In the genomic region with DNA sequence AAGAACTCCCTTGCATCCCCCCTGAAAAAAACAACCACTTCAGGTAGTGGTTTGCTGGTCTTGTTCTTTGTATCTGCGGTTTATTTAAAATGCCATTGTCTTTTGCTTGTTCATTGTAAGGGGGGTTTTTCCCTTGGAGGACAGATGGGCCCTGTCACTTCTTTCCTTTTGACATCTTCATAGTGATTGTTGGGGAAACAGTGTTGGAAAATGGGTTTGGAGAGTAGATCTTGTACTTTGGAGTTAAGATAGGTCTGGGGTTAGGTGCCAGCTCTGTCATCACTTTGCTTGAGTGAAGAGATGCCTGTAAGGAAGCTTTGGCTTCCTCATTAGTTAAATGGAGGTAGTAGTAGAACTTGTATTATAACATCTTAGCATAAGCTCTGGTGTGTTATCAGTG, we compare ENCODE assay signal across 16 cellular contexts.
A peak's percentile ranks its signal among the peaks of the same experiment; 100 is the strongest.
DNase-seq lines count a peak whose midpoint lies in the region; ATAC-seq and TF ChIP-seq lines count a peak whose summit lies in the region.
"Had no signal": no experiment of that assay in that cellular context is flagged by ENCODE, and none has a peak within 500 bp of the region (broad histone marks: within the 10 kb centered on the region; RNA-seq: fewer than 3 reads in every experiment).

No MANE protein-coding gene starts in this region.

- H3K27ac Mint-ChIP-seq in natural killer cell: peak overlapping the region; percentile 24 to 69
- H3K27ac Mint-ChIP-seq in natural killer cell treated with Interleukin-12 subunit alpha and Interleukin-12 subunit beta and Interleukin-15 and Interleukin-18, amount 100 ng/mL, for 72 hours: peak overlapping the region in 1 of 2 donors; percentile 18
- peak overlapping the region; percentile 32 for H3K27ac Mint-ChIP-seq in dendritic cell treated with granulocyte-macrophage colony-stimulating factor and Interleukin-4, amounts not matched to agents 40 ng/mL and 50 ng/mL, for 4 days
- H3K27ac Mint-ChIP-seq in naive B cell: peak overlapping the region in 5 of 6 donors; percentile 5 to 48 (median 10)
- H3K27ac Mint-ChIP-seq: CD8-positive, alpha-beta T cell; HFFc6 had no signal

- H3K4me1 Mint-ChIP-seq in natural killer cell (peaks cover 66 to 74% of the 10 kb centered on the region in 2 donors), naive B cell (peaks cover 48 to 57% (median 50%) of the 10 kb centered on the region in 3 donors)
- H3K4me1 Mint-ChIP-seq in natural killer cell treated with Interleukin-12 subunit alpha and Interleukin-12 subunit beta and Interleukin-15 and Interleukin-18, amount 100 ng/mL, for 72 hours (ENCODE audit: low read depth in 2 of 2): peaks cover 43 to 52% of the 10 kb centered on the region in 2 donors
- H3K4me1 Mint-ChIP-seq in dendritic cell treated with granulocyte-macrophage colony-stimulating factor and Interleukin-4, amounts not matched to agents 40 ng/mL and 50 ng/mL, for 4 days (ENCODE audit: low read depth): peaks cover 37% of the 10 kb centered on the region

- no peaks in the 10 kb centered on the region for H3K9me3 Mint-ChIP-seq in natural killer cell
- no peaks in the 10 kb centered on the region for H3K9me3 Mint-ChIP-seq in natural killer cell treated with Interleukin-12 subunit alpha and Interleukin-12 subunit beta and Interleukin-15 and Interleukin-18, amount 100 ng/mL, for 72 hours
- peaks cover 1% of the 10 kb centered on the region for H3K9me3 Mint-ChIP-seq in dendritic cell treated with granulocyte-macrophage colony-stimulating factor and Interleukin-4, amounts not matched to agents 40 ng/mL and 50 ng/mL, for 4 days
- H3K9me3 Mint-ChIP-seq in naive B cell: peaks cover 0 to 4% (median 2%) of the 10 kb centered on the region in 7 donors
- H3K9me3 Mint-ChIP-seq: CD8-positive, alpha-beta T cell had no signal

- no peak for DNase-seq in natural killer cell
- DNase-seq in natural killer cell treated with Interleukin-12 subunit alpha and Interleukin-12 subunit beta and Interleukin-15 and Interleukin-18, amount 100 ng/mL, for 72 hours (ENCODE audit: low spot score): no peak
- no peak for DNase-seq in naive B cell
- DNase-seq in DMS153 treated with DMSO at 0.1 percent for 48 hours (lab: John Stamatoyannopoulos, UW; ENCODE audit: unreplicated experiment): no peak
- DNase-seq in NOMO-1 (lab: John Stamatoyannopoulos, UW; ENCODE audit: unreplicated experiment in 2 of 2): no peak
- DNase-seq: CD8-positive, alpha-beta T cell; DND-41; GDM1; HFFc6; KG1; NCI-H1436; NCI-H2029; NCI-H2171; NCI-H82 had no signal

- peaks cover 3% of the 10 kb centered on the region for H3K36me3 Mint-ChIP-seq in natural killer cell
- peaks cover 7% of the 10 kb centered on the region for H3K36me3 Mint-ChIP-seq in natural killer cell treated with Interleukin-12 subunit alpha and Interleukin-12 subunit beta and Interleukin-15 and Interleukin-18, amount 100 ng/mL, for 72 hours
- peaks cover 39% of the 10 kb centered on the region for H3K36me3 Mint-ChIP-seq in dendritic cell treated with granulocyte-macrophage colony-stimulating factor and Interleukin-4, amounts not matched to agents 40 ng/mL and 50 ng/mL, for 4 days (ENCODE audit: low read depth)
- peaks cover 10 to 46% of the 10 kb centered on the region in 2 donors for H3K36me3 Mint-ChIP-seq in naive B cell

- H3K4me3 Mint-ChIP-seq in natural killer cell (no peak overlapping the region), naive B cell (no peak overlapping the region)
- no peak overlapping the region for H3K4me3 Mint-ChIP-seq in natural killer cell treated with Interleukin-12 subunit alpha and Interleukin-12 subunit beta and Interleukin-15 and Interleukin-18, amount 100 ng/mL, for 72 hours
- no peak overlapping the region for H3K4me3 Mint-ChIP-seq in dendritic cell treated with granulocyte-macrophage colony-stimulating factor and Interleukin-4, amounts not matched to agents 40 ng/mL and 50 ng/mL, for 4 days
- H3K4me3 Mint-ChIP-seq: CD8-positive, alpha-beta T cell; HFFc6 had no signal

- ATAC-seq in natural killer cell: no peak
- no peak for ATAC-seq in natural killer cell treated with Interleukin-12 subunit alpha and Interleukin-12 subunit beta and Interleukin-15 and Interleukin-18, amount 100 ng/mL, for 72 hours
- no peak for ATAC-seq in naive B cell (ENCODE audit: low read depth in 2 of 2)
- ATAC-seq in GM21381 (IDR thresholded peaks at IDR 0.05; ENCODE audit: unreplicated experiment): no peak
- ATAC-seq: CD8-positive, alpha-beta T cell had no signal

- H3K27me3 Mint-ChIP-seq in natural killer cell (ENCODE audit: low read depth in 2 of 2) (peaks cover 0 to 3% of the 10 kb centered on the region in 2 donors), naive B cell (no peaks in the 10 kb centered on the region)
- H3K27me3 Mint-ChIP-seq in natural killer cell treated with Interleukin-12 subunit alpha and Interleukin-12 subunit beta and Interleukin-15 and Interleukin-18, amount 100 ng/mL, for 72 hours: no peaks in the 10 kb centered on the region
- H3K27me3 Mint-ChIP-seq in dendritic cell treated with granulocyte-macrophage colony-stimulating factor and Interleukin-4, amounts not matched to agents 40 ng/mL and 50 ng/mL, for 4 days: no peaks in the 10 kb centered on the region

- no peak for TF ChIP-seq CTCF in natural killer cell (IDR thresholded peaks at IDR 0.05)

- intact Hi-C loops in natural killer cell (cut with micrococcal nuclease): no loop called here
- intact Hi-C loops in dendritic cell treated with granulocyte-macrophage colony-stimulating factor and Interleukin-4, amounts not matched to agents 40 ng/mL and 50 ng/mL, for 4 days (cut with micrococcal nuclease): no loop called here
